Comparison of ENCODE assay signal across 8 cellular contexts in the genomic region with DNA sequence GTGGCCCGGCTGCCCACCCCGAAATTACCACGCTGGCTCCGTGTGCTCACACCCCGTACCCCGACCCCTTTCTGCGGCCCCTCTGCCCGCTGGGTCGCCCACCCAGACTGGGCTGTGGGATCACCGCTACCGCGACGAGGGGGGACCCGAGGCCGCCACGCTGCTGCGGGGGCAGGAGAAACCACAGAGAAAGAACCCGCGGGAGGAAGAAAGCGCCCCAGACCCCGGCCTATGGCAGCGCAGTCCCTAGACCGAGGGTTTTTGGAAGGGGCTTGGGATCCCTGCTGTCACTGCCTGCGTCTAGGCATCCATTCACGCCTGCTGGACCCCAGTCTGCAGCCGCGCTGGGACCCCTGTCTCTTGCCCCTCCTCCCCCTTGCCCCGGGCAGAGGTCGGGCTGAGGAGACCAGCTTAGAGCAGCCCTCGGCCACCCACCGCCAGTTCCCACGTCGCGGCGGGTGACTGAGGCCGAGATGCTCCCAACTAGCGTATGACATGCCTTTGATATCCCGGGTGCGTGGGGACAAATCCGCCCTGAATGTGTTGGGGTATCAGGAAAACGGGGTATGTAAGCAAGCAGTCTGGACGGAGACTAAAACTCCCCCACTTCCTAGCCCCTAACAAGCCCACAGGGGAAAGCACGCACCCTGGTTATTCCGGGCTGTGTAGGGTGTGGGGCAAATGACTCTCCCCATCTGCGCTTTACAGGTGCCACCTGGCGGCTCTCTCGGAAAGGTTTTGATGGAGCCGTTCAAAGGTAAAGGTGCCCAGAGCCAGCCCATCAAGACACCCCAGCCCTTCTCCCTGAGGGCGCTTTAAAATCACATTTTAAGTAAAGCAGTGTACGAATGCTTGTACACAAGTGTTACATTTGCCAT. TPM values are rescaled to one million over a fixed set of nuclear protein-coding genes. Genes with fewer than 3 reads are reported as not detected.
DNase-seq lines count a peak whose midpoint lies in the region; ATAC-seq and TF ChIP-seq lines count a peak whose summit lies in the region.

No MANE protein-coding gene starts in this region.

- H3K4me1 ChIP-seq in effector memory CD4-positive, alpha-beta T cell (ENCODE audit: control insufficient read depth, insufficient read depth, low read length, poor library complexity, severe bottlenecking), result peaks cover 4% of the 10 kb centered on the region
- H3K4me1 ChIP-seq in muscle layer of colon (ENCODE audit: insufficient read depth, low read length), result peaks cover 20% of the 10 kb centered on the region

- H3K36me3 Mint-ChIP-seq in CD4-positive, alpha-beta T cell (ENCODE audit: low read depth), result peaks cover 12% of the 10 kb centered on the region

- peak overlapping the region; percentile 90 for H3K4me3 ChIP-seq in effector memory CD4-positive, alpha-beta T cell (ENCODE audit: insufficient read depth, low read depth, low read length, poor library complexity, severe bottlenecking)
- H3K4me3 ChIP-seq in muscle layer of colon (ENCODE audit: low read depth in 1 of 2, low read length in 2 of 2), result peak overlapping the region; percentile 77 to 84

- DNase-seq in CD4-positive, alpha-beta T cell, result peak; percentile 63 to 77 (median 70)
- peak; percentile 17 for DNase-seq in NCI-H2107 treated with DMSO at 0.1 percent for 48 hours (lab: John Stamatoyannopoulos, UW; ENCODE audit: unreplicated experiment)
- peak; percentile 79 for DNase-seq in activated CD8-positive, alpha-beta memory T cell treated with anti-CD3 and anti-CD28 coated beads for 24 hours
- DNase-seq in effector memory CD4-positive, alpha-beta T cell, result peak; percentile 42 to 64 (median 57)
- peak; percentile 45 to 54 for DNase-seq in stimulated activated CD8-positive, alpha-beta memory T cell treated with anti-CD3 and anti-CD28 coated beads, Interleukin-7, amount 100 ng/mL, for 4 hours (ENCODE audit: low read depth in 2 of 2)
- no peak for DNase-seq in NCI-H2171 (lab: John Stamatoyannopoulos, UW)

- peak overlapping the region; percentile 47 for H3K27ac Mint-ChIP-seq in CD4-positive, alpha-beta T cell

- no peaks in the 10 kb centered on the region for H3K9me3 Mint-ChIP-seq in CD4-positive, alpha-beta T cell

- CTCF ChIA-PET in CD4-positive, alpha-beta T cell (lab: Charles Lee), result interaction anchor here (1.0 to 1.8 kb wide), 2 partner anchors 565 to 720 kb away, joined by 3 to 7 read pairs; no protein-coding TSS in a partner anchor

- peak overlapping the region; percentile 20 for H3K9ac ChIP-seq in muscle layer of colon (ENCODE audit: low read length)

- intact Hi-C loops in CD4-positive, alpha-beta T cell (cut with DNase I, micrococcal nuclease), result loop anchor here (1.0 to 10.0 kb wide), 16 partner anchors 122 to 1688 kb away; partner anchors contain the start of genes USP38 (in 1 of the 2) and ZNF330 (in 1 of the 2)

- peak overlapping the region; percentile 89 for H3K4me3 Mint-ChIP-seq in CD4-positive, alpha-beta T cell

- no peaks in the 10 kb centered on the region for H3K36me3 ChIP-seq in effector memory CD4-positive, alpha-beta T cell (ENCODE audit: control insufficient read depth, insufficient read depth, low read length)
- H3K36me3 ChIP-seq in muscle layer of colon (ENCODE audit: insufficient read depth, low read length), result no peaks in the 10 kb centered on the region

- POLR2A ChIA-PET in CD4-positive, alpha-beta T cell (lab: Charles Lee), result interaction anchor here (0.6 to 1.1 kb wide), 7 partner anchors 143 to 1540 kb away, joined by 3 to 5 read pairs (median 3); no protein-coding TSS in a partner anchor

- H3K4me1 Mint-ChIP-seq in CD4-positive, alpha-beta T cell (ENCODE audit: low read depth), result peaks cover 14% of the 10 kb centered on the region

- H3K27me3 Mint-ChIP-seq in CD4-positive, alpha-beta T cell, result peaks cover 22% of the 10 kb centered on the region

- peak; percentile 87 for ATAC-seq in CD4-positive, alpha-beta T cell (ENCODE audit: poor library complexity)
- ATAC-seq in GM21737 (IDR thresholded peaks at IDR 0.05; ENCODE audit: unreplicated experiment), result peak; percentile 59

- no peak overlapping the region for H3K27ac ChIP-seq in CD4-positive, alpha-beta T cell (ENCODE audit: low read depth, low read length)
- no peak overlapping the region for H3K27ac ChIP-seq in effector memory CD4-positive, alpha-beta T cell (ENCODE audit: insufficient read depth, low read length, poor library complexity, severe bottlenecking)
- peak overlapping the region; percentile 80 for H3K27ac ChIP-seq in muscle layer of colon (ENCODE audit: low read depth, low read length)

- peak; percentile 70 for TF ChIP-seq CTCF in CD4-positive, alpha-beta T cell (IDR thresholded peaks at IDR 0.05)

- peaks cover 4% of the 10 kb centered on the region for H3K27me3 ChIP-seq in CD4-positive, alpha-beta T cell (ENCODE audit: control insufficient read depth, insufficient read depth, low read length)
- peaks cover 8% of the 10 kb centered on the region for H3K27me3 ChIP-seq in effector memory CD4-positive, alpha-beta T cell (replicated peaks; ENCODE audit: control insufficient read depth, insufficient read depth, low read length, poor library complexity, severe bottlenecking)
- H3K27me3 ChIP-seq in muscle layer of colon (ENCODE audit: control insufficient read depth in 1 of 2, insufficient read depth in 2 of 2, low read length in 2 of 2), result peaks cover 0 to 8% of the 10 kb centered on the region in 2 donors

- no peaks in the 10 kb centered on the region for H3K9me3 ChIP-seq in CD4-positive, alpha-beta T cell (ENCODE audit: control insufficient read depth, low read length)
- H3K9me3 ChIP-seq in effector memory CD4-positive, alpha-beta T cell (ENCODE audit: control insufficient read depth, low read length), result no peaks in the 10 kb centered on the region
- H3K9me3 ChIP-seq in muscle layer of colon (ENCODE audit: low read length), result no peaks in the 10 kb centered on the region

RNA-seq across cellular contexts. Expression of gene INPP4B, which starts 0.9 kb away (rescaled TPM):
- 10 to 100 TPM; 50.7 to 53.8 TPM for total RNA-seq in CD4-positive, alpha-beta T cell
